Comparison of ENCODE assay signal across 8 cellular contexts in genomic region chr11:88508558-88508807, GRCh38.
DNase-seq lines count a peak whose midpoint lies in the region; ATAC-seq, FAIRE-seq and TF ChIP-seq lines count a peak whose summit lies in the region.

No MANE protein-coding gene starts in this region.

- in situ Hi-C loops in GM12878 (cut with MboI): no loop called here
- in situ Hi-C loops in transverse colon (cut with MboI; ENCODE audit: low pct_ligation_motif_present in 1 of 4, low pct_unique_long_range_greater_than_20kb in 1 of 4, low sequenced_read_pairs in 3 of 4): no loop called here

- no peaks in the 10 kb centered on the region for H3K79me2 ChIP-seq in GM12878 (ENCODE audit: control insufficient read depth, insufficient read depth, low read length)
- H3K79me2 ChIP-seq in mesendoderm (ENCODE audit: control insufficient read depth, insufficient read depth, low read length): no peaks in the 10 kb centered on the region

- H2AFZ ChIP-seq in GM12878 (ENCODE audit: control insufficient read depth, low read depth, low read length): no peak overlapping the region; the same call in none of the 2 replicates

- H3K36me3 ChIP-seq in cardiac muscle cell: no peaks in the 10 kb centered on the region
- no peaks in the 10 kb centered on the region for H3K36me3 ChIP-seq in GM12878 (ENCODE audit: control insufficient read depth in 2 of 2, insufficient read depth in 2 of 2, low read length in 1 of 2)
- H3K36me3 ChIP-seq in mesendoderm (ENCODE audit: control insufficient read depth, insufficient read depth, low read length): no peaks in the 10 kb centered on the region
- H3K36me3 ChIP-seq in transverse colon: no peaks in the 10 kb centered on the region

- H2BK15ac ChIP-seq in mesendoderm (replicated peaks; ENCODE audit: low read depth): no peak overlapping the region

- peak in 1 of 2 donors; percentile 41 for DNase-seq in cardiac muscle cell (ENCODE audit: low read depth in 1 of 2, low spot score in 1 of 2)
- DNase-seq in Right ventricle myocardium inferior (ENCODE audit: missing footprints): no peak
- no peak for DNase-seq in GM12878 (ENCODE audit: low read depth, low spot score)
- DNase-seq in mesendoderm: no peak
- no peak for DNase-seq in transverse colon
- no peak for DNase-seq in ureter (ENCODE audit: low spot score)
- no peak for DNase-seq in DMS153 treated with DMSO at 0.1 percent for 48 hours (lab: John Stamatoyannopoulos, UW; ENCODE audit: unreplicated experiment)

- no TSS peak for BruUV-seq in GM12878 (replicated peaks; lab: Mats Ljungman, UMichigan)

- no peak overlapping the region; the same call in 1 of the 2 replicates for H3K9ac ChIP-seq in GM12878 (ENCODE audit: control insufficient read depth, insufficient read depth, low read length)
- peak overlapping the region; percentile 60 for H3K9ac ChIP-seq in mesendoderm (ENCODE audit: low read length)

- WGBS in GM12878 (ENCODE audit: insufficient coverage, insufficient replicate concordance, low lambda C conversion rate, missing lambda C conversion rate): 41% methylated on average over 16 of the region's 22 CpGs
- no CpG with 5 or more reads among the region's 22 CpGs for WGBS in mesendoderm (ENCODE audit: extremely low coverage, insufficient coverage, low lambda C conversion rate)
- WGBS in transverse colon (ENCODE audit: low coverage in 1 of 2), 2 donors: 41% methylated on average over 15 of the region's 22 CpGs; no CpG with 5 or more reads in 1 of the 2 donors

- H3K23ac ChIP-seq in mesendoderm (ENCODE audit: low read length): no peak overlapping the region

- no peak overlapping the region for H2BK120ac ChIP-seq in mesendoderm (ENCODE audit: low read depth, low read length)

- peak overlapping the region; percentile 57 for H4K8ac ChIP-seq in mesendoderm (ENCODE audit: low read depth, low read length)

- no peaks in the 10 kb centered on the region for H4K20me1 ChIP-seq in GM12878 (ENCODE audit: control insufficient read depth, insufficient read depth)

- CTCF ChIA-PET in GM12878 (lab: Yijun Ruan, JAX): no interaction called here

- H3K4me2 ChIP-seq in GM12878 (ENCODE audit: control insufficient read depth, insufficient read depth): peak overlapping the region; percentile 87; the same call in 1 of the 2 replicates
- H3K4me2 ChIP-seq in mesendoderm (ENCODE audit: low read length): peak overlapping the region; percentile 52

- FAIRE-seq in GM12878 (lab: Jason Lieb, UNC): no peak

- no peak for ATAC-seq in Right ventricle myocardium inferior
- no peak; the same call in 2 of the 3 replicates for ATAC-seq in GM12878
- no peak for ATAC-seq in HG03521 (IDR thresholded peaks at IDR 0.05; ENCODE audit: unreplicated experiment)

- no peak for TF ChIP-seq RAD21 in GM12878 (IDR thresholded peaks at IDR 0.05; ENCODE audit: insufficient read depth, low read depth, low read length)

- TF ChIP-seq EP300 in GM12878 (IDR thresholded peaks at IDR 0.05; ENCODE audit: borderline replicate concordance in 1 of 2, control insufficient read depth in 1 of 2, low read depth in 2 of 2, low read length in 2 of 2): no peak
- no peak for TF ChIP-seq EP300 in transverse colon (IDR thresholded peaks at IDR 0.05; ENCODE audit: low read depth)

- SMC1A ChIA-PET in GM12878 (lab: Charles Lee; ENCODE audit: uncharacterized antibody, unreplicated experiment): no interaction called here

- no peak overlapping the region for H3K27ac ChIP-seq in cardiac muscle cell
- no peak overlapping the region for H3K27ac ChIP-seq in GM12878 (ENCODE audit: control insufficient read depth, insufficient read depth)
- H3K27ac ChIP-seq in mesendoderm (ENCODE audit: low read depth, low read length): no peak overlapping the region
- H3K27ac ChIP-seq in transverse colon: no peak overlapping the region

- H3K9me3 ChIP-seq in cardiac muscle cell (ENCODE audit: low read depth): no peaks in the 10 kb centered on the region
- no peaks in the 10 kb centered on the region for H3K9me3 ChIP-seq in GM12878 (replicated peaks; ENCODE audit: control insufficient read depth, insufficient read depth, low read length)
- H3K9me3 ChIP-seq in transverse colon: no peaks in the 10 kb centered on the region

- POLR2A ChIA-PET in GM12878 (lab: Charles Lee): no interaction called here

- no peak overlapping the region for H3K4ac ChIP-seq in mesendoderm (ENCODE audit: low read depth, low read length)

- no peak for TF ChIP-seq POLR2A in GM12878 (IDR thresholded peaks at IDR 0.05; ENCODE audit: low read depth, low read length)
- no peak for TF ChIP-seq POLR2A in transverse colon (IDR thresholded peaks at IDR 0.05)

- RAD21 ChIA-PET in GM12878 (lab: Charles Lee; ENCODE audit: unreplicated experiment): no interaction called here

- H3K56ac ChIP-seq in mesendoderm (ENCODE audit: low read length): peak overlapping the region; percentile 93

- TF ChIP-seq CTCF in cardiac muscle cell (IDR thresholded peaks at IDR 0.05; ENCODE audit: low read depth, low read length): no peak
- TF ChIP-seq CTCF in GM12878 (IDR thresholded peaks at IDR 0.05 in 2 of 3, conservative IDR thresholded peaks at IDR 0.05 in 1 of 3; ENCODE audit: control insufficient read depth in 2 of 3, extremely low read depth in 1 of 3, insufficient read depth in 1 of 3, low read depth in 3 of 3, low read length in 3 of 3): no peak
- no peak for TF ChIP-seq CTCF in transverse colon (IDR thresholded peaks at IDR 0.05)

- H3K4me1 ChIP-seq in cardiac muscle cell (ENCODE audit: low read depth) (peaks cover 7% of the 10 kb centered on the region), GM12878 (ENCODE audit: control insufficient read depth, insufficient read depth, low read length) (no peaks in the 10 kb centered on the region), mesendoderm (ENCODE audit: control insufficient read depth, low read depth, low read length) (no peaks in the 10 kb centered on the region), transverse colon (peaks cover 0 to 14% (median 12%) of the 10 kb centered on the region in 4 donors)

- H3K79me1 ChIP-seq in mesendoderm (ENCODE audit: low read length): no peaks in the 10 kb centered on the region

- no peak overlapping the region for H2BK5ac ChIP-seq in mesendoderm (ENCODE audit: low read length)

- H2AK5ac ChIP-seq in mesendoderm (ENCODE audit: low read length): no peak overlapping the region

- H3K27me3 ChIP-seq in cardiac muscle cell (peaks cover 83% of the 10 kb centered on the region), GM12878 (replicated peaks in 1 of 2; ENCODE audit: control insufficient read depth in 2 of 2, insufficient read depth in 2 of 2, low read length in 1 of 2) (peaks cover 7 to 9% of the 10 kb centered on the region in 2 experiments; a peak in 3 of 4 replicates), mesendoderm (ENCODE audit: insufficient read depth, low read length, poor library complexity) (no peaks in the 10 kb centered on the region), transverse colon (peaks cover 55% of the 10 kb centered on the region)

- peak overlapping the region; percentile 54 for H3K18ac ChIP-seq in mesendoderm (ENCODE audit: low read length)

- intact Hi-C loops in Right ventricle myocardium inferior (cut with DNase I) (no loop called here), GM12878 (cut with micrococcal nuclease; ENCODE audit: unreplicated experiment) (no loop called here), transverse colon (cut with DNase I; ENCODE audit: low total_unique reads) (no loop called here)

- H3K4me3 ChIP-seq in cardiac muscle cell (peak overlapping the region; percentile 30), GM12878 (peak overlapping the region; percentile 33; the same call in 1 of the 2 replicates), mesendoderm (ENCODE audit: low read length) (no peak overlapping the region), transverse colon (peak overlapping the region in 3 of 4 donors; percentile 23 to 48 (median 29))

- H4K5ac ChIP-seq in mesendoderm (ENCODE audit: low read length): no peak overlapping the region

TF ChIP-seq in GM12878, 131 proteins besides CTCF, POLR2A, EP300 and RAD21 (continues in another document):
- TF ChIP-seq, protein P1, sequence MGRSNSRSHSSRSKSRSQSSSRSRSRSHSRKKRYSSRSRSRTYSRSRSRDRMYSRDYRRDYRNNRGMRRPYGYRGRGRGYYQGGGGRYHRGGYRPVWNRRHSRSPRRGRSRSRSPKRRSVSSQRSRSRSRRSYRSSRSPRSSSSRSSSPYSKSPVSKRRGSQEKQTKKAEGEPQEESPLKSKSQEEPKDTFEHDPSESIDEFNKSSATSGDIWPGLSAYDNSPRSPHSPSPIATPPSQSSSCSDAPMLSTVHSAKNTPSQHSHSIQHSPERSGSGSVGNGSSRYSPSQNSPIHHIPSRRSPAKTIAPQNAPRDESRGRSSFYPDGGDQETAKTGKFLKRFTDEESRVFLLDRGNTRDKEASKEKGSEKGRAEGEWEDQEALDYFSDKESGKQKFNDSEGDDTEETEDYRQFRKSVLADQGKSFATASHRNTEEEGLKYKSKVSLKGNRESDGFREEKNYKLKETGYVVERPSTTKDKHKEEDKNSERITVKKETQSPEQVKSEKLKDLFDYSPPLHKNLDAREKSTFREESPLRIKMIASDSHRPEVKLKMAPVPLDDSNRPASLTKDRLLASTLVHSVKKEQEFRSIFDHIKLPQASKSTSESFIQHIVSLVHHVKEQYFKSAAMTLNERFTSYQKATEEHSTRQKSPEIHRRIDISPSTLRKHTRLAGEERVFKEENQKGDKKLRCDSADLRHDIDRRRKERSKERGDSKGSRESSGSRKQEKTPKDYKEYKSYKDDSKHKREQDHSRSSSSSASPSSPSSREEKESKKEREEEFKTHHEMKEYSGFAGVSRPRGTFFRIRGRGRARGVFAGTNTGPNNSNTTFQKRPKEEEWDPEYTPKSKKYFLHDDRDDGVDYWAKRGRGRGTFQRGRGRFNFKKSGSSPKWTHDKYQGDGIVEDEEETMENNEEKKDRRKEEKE (IDR thresholded peaks at IDR 0.05): no peak
- TF ChIP-seq ZBED1 (IDR thresholded peaks at IDR 0.05; ENCODE audit: borderline replicate concordance) (no peak), NBN (IDR thresholded peaks at IDR 0.05) (no peak), TCF12 (IDR thresholded peaks at IDR 0.05; ENCODE audit: low read depth, low read length) (no peak), CBX3 (IDR thresholded peaks at IDR 0.05; ENCODE audit: borderline replicate concordance, low read depth) (no peak), NR2C2 (IDR thresholded peaks at IDR 0.05; ENCODE audit: borderline replicate concordance, control insufficient read depth, insufficient read length, low read depth) (no peak), FOXK2 (IDR thresholded peaks at IDR 0.05) (no peak), EZH2 (IDR thresholded peaks at IDR 0.05; ENCODE audit: borderline replicate concordance, control insufficient read depth, low read depth, low read length) (no peak), MTA2 (IDR thresholded peaks at IDR 0.05; ENCODE audit: low read depth) (no peak), ZNF24 (IDR thresholded peaks at IDR 0.05) (no peak), ZNF217 (IDR thresholded peaks at IDR 0.05) (no peak), CEBPB (IDR thresholded peaks at IDR 0.05; ENCODE audit: borderline replicate concordance in 1 of 2, low read depth in 2 of 2, low read length in 2 of 2) (no peak), NRF1 (conservative IDR thresholded peaks at IDR 0.05; ENCODE audit: low read depth, low read length) (no peak), KDM1A (IDR thresholded peaks at IDR 0.05; ENCODE audit: borderline replicate concordance) (no peak)
